Comparison of ENCODE assay signal across 9 cellular contexts in genomic region chr3:39153977-39154299, GRCh38. TPM values are rescaled to one million over a fixed set of nuclear protein-coding genes. Genes with fewer than 3 reads are reported as not detected.
DNase-seq lines count a peak whose midpoint lies in the region; ATAC-seq, FAIRE-seq and TF ChIP-seq lines count a peak whose summit lies in the region.
"Had no signal": no experiment of that assay in that cellular context is flagged by ENCODE, and none has a peak within 500 bp of the region (broad histone marks: within the 10 kb centered on the region; RNA-seq: fewer than 3 reads in every experiment).

No MANE protein-coding gene starts in this region.

- POLR2A ChIA-PET in activated CD4-positive, alpha-beta T cell treated with anti-CD3 and anti-CD28 coated beads for 36 hours (lab: Charles Lee), result interaction anchor here (0.6 kb wide), 1 partner anchor 30 kb away, joined by 3 read pairs; no protein-coding TSS in a partner anchor

- H3K4me1 ChIP-seq in astrocyte (ENCODE audit: insufficient read depth, low read length), result peaks cover 37% of the 10 kb centered on the region
- peaks cover 10 to 44% (median 29%) of the 10 kb centered on the region in 4 donors for H3K4me1 ChIP-seq in liver (ENCODE audit: control insufficient read depth in 4 of 4, insufficient read depth in 4 of 4, low read length in 3 of 4)
- peaks cover 18 to 34% of the 10 kb centered on the region in 2 donors for H3K4me1 ChIP-seq in thoracic aorta (ENCODE audit: control insufficient read depth in 1 of 2, low read depth in 2 of 2)

- no peak for FAIRE-seq in astrocyte (lab: Jason Lieb, UNC)
- no peak for FAIRE-seq in HTR-8/SVneo (lab: Jason Lieb, UNC)

- no peaks in the 10 kb centered on the region for H3K27me3 Mint-ChIP-seq in activated CD4-positive, alpha-beta T cell treated with anti-CD3 and anti-CD28 coated beads for 36 hours
- no peaks in the 10 kb centered on the region for H3K27me3 Mint-ChIP-seq in astrocyte (ENCODE audit: low read depth, unreplicated experiment)

- ATAC-seq in activated CD4-positive, alpha-beta T cell treated with anti-CD3 and anti-CD28 coated beads for 36 hours, result no peak
- ATAC-seq in thoracic aorta (ENCODE audit: insufficient number of reproducible peaks, low FRiP score, low read depth), result no peak

- CTCF ChIA-PET in activated CD4-positive, alpha-beta T cell treated with anti-CD3 and anti-CD28 coated beads for 36 hours (lab: Charles Lee), result no interaction called here

- peaks cover 35% of the 10 kb centered on the region for H4K20me1 ChIP-seq in astrocyte (ENCODE audit: insufficient read depth, low read length)

- H3K4me2 ChIP-seq in astrocyte (ENCODE audit: low read length), result peak overlapping the region; percentile 76

- no peak overlapping the region for H2AFZ ChIP-seq in astrocyte (ENCODE audit: low read depth, low read length)

- H3K4me1 Mint-ChIP-seq in activated CD4-positive, alpha-beta T cell treated with anti-CD3 and anti-CD28 coated beads for 36 hours, result peaks cover 47% of the 10 kb centered on the region
- peaks cover 35% of the 10 kb centered on the region for H3K4me1 Mint-ChIP-seq in astrocyte (ENCODE audit: low read depth, unreplicated experiment)

- 26% methylated on average over 9 of the region's 9 CpGs for WGBS in liver

- H3K9me3 ChIP-seq in astrocyte (ENCODE audit: insufficient read depth, low read depth, low read length) (no peaks in the 10 kb centered on the region), liver (ENCODE audit: control insufficient read depth in 4 of 4, low read length in 3 of 4) (no peaks in the 10 kb centered on the region), thoracic aorta (no peaks in the 10 kb centered on the region)

- H3K27ac Mint-ChIP-seq in activated CD4-positive, alpha-beta T cell treated with anti-CD3 and anti-CD28 coated beads for 36 hours, result peak overlapping the region; percentile 80
- H3K27ac Mint-ChIP-seq in astrocyte (ENCODE audit: unreplicated experiment), result peak overlapping the region; percentile 99

- peaks cover 43% of the 10 kb centered on the region for H3K79me2 ChIP-seq in astrocyte (ENCODE audit: insufficient read depth, low read length)

- peak overlapping the region; percentile 74 for H3K4me3 Mint-ChIP-seq in activated CD4-positive, alpha-beta T cell treated with anti-CD3 and anti-CD28 coated beads for 36 hours
- peak overlapping the region; percentile 95 for H3K4me3 Mint-ChIP-seq in astrocyte (ENCODE audit: unreplicated experiment)

- H3K27ac ChIP-seq in astrocyte (ENCODE audit: low read depth, low read length) (peak overlapping the region; percentile 49), liver (ENCODE audit: low read depth in 1 of 2, low read length in 2 of 2) (peak overlapping the region; percentile 33 to 83), thoracic aorta (peak overlapping the region; percentile 97 to 100)

- H3K9ac ChIP-seq in astrocyte (ENCODE audit: low read length) (peak overlapping the region; percentile 99), liver (ENCODE audit: low read depth in 1 of 2, low read length in 2 of 2) (no peak overlapping the region)

- no peak overlapping the region for H3K4me3 ChIP-seq in astrocyte (ENCODE audit: insufficient read depth, low read depth, low read length)
- peak overlapping the region; percentile 23 to 83 (median 39) for H3K4me3 ChIP-seq in liver (ENCODE audit: low read depth in 1 of 3, low read length in 3 of 3)
- peak overlapping the region; percentile 96 for H3K4me3 ChIP-seq in thoracic aorta

- no peak for DNase-seq in activated CD4-positive, alpha-beta T cell treated with anti-CD3 and anti-CD28 coated beads for 36 hours
- no peak for DNase-seq in activated CD4-positive, alpha-beta T cell treated with anti-CD3 and anti-CD28 coated beads, Interleukin-2, amount 50 U/mL, for 48 hours
- DNase-seq in astrocyte (ENCODE audit: low read depth) (no peak), thoracic aorta (ENCODE audit: low spot score) (no peak), HTR-8/SVneo (ENCODE audit: insufficient read length, low spot score) (no peak), GM03348 (ENCODE audit: low spot score) (no peak), MV-4-11 (lab: John Stamatoyannopoulos, UW) (no peak)

- intact Hi-C loops in activated CD4-positive, alpha-beta T cell treated with anti-CD3 and anti-CD28 coated beads for 36 hours (cut with DNase I, micrococcal nuclease), result no loop called here

- TF ChIP-seq RAD21 in liver (IDR thresholded peaks at IDR 0.05), result no peak

- H3K27me3 ChIP-seq in astrocyte (ENCODE audit: insufficient read depth, low read length), result no peaks in the 10 kb centered on the region
- no peaks in the 10 kb centered on the region for H3K27me3 ChIP-seq in liver (ENCODE audit: control insufficient read depth in 4 of 4, insufficient read depth in 4 of 4, low read length in 3 of 4)
- H3K27me3 ChIP-seq in thoracic aorta (replicated peaks; ENCODE audit: insufficient read depth), result no peaks in the 10 kb centered on the region

- H3K9me3 Mint-ChIP-seq in activated CD4-positive, alpha-beta T cell treated with anti-CD3 and anti-CD28 coated beads for 36 hours (ENCODE audit: low read depth), result no peaks in the 10 kb centered on the region
- peaks cover 3% of the 10 kb centered on the region for H3K9me3 Mint-ChIP-seq in astrocyte (ENCODE audit: unreplicated experiment)

- peaks cover 37% of the 10 kb centered on the region for H3K36me3 Mint-ChIP-seq in activated CD4-positive, alpha-beta T cell treated with anti-CD3 and anti-CD28 coated beads for 36 hours (ENCODE audit: low read depth)
- peaks cover 15% of the 10 kb centered on the region for H3K36me3 Mint-ChIP-seq in astrocyte (ENCODE audit: low read depth, unreplicated experiment)

- no peaks in the 10 kb centered on the region for H3K36me3 ChIP-seq in astrocyte (ENCODE audit: insufficient read depth, low read length)
- H3K36me3 ChIP-seq in liver (ENCODE audit: control insufficient read depth in 4 of 4, insufficient read depth in 3 of 4, low read depth in 1 of 4, low read length in 3 of 4), result peaks cover 0 to 2% (median 0%) of the 10 kb centered on the region in 4 donors
- H3K36me3 ChIP-seq in thoracic aorta, result no peaks in the 10 kb centered on the region

- TF ChIP-seq CTCF in astrocyte (IDR thresholded peaks at IDR 0.05; ENCODE audit: insufficient read depth, low read depth, low read length), result no peak
- TF ChIP-seq CTCF in liver (IDR thresholded peaks at IDR 0.05; ENCODE audit: low read depth, low read length, missing input control), result no peak
- TF ChIP-seq CTCF in thoracic aorta (IDR thresholded peaks at IDR 0.05), result peak; percentile 29

TF ChIP-seq in liver, 16 proteins besides CTCF, POLR2A, EP300 and RAD21 (continues in another document):
- TF ChIP-seq HNF4G (IDR thresholded peaks at IDR 0.05), result no peak
- no peak for TF ChIP-seq HNF4A (conservative IDR thresholded peaks at IDR 0.05)
- TF ChIP-seq FOXA1 (IDR thresholded peaks at IDR 0.05), result no peak
- TF ChIP-seq JUND (IDR thresholded peaks at IDR 0.05), result no peak
- TF ChIP-seq REST (IDR thresholded peaks at IDR 0.05), result no peak

RNA-seq across cellular contexts. Expression of gene CSRNP1, which starts 0.5 kb away (rescaled TPM):
- total RNA-seq in activated CD4-positive, alpha-beta T cell treated with anti-CD3 and anti-CD28 coated beads for 36 hours, result 10 to 100 TPM; 68.3 to 78.5 TPM
- total RNA-seq in astrocyte, result 42.3 and 47.0 TPM in 2 replicates
- total RNA-seq in liver, result 10 to 100 TPM in 1 of 2 donors, 1 to 10 TPM in 1; 4.7 to 19.3 TPM
- polyA plus RNA-seq in liver, result 10 to 100 TPM in 1 of 2 donors, 1 to 10 TPM in 1; 8.7 to 12.8 TPM
- total RNA-seq in thoracic aorta, result 100 to 1,000 TPM in 1 of 2 donors, 10 to 100 TPM in 1; 96.8 to 117 TPM

RNA-seq across cellular contexts. Expression of gene XIRP1, which starts 38.5 kb away (rescaled TPM):
- 1 to 10 TPM; 1.4 to 2.2 TPM for total RNA-seq in activated CD4-positive, alpha-beta T cell treated with anti-CD3 and anti-CD28 coated beads for 36 hours
- total RNA-seq in astrocyte, result 1.1 and 1.5 TPM in 2 replicates
- total RNA-seq in liver, result not detected
- polyA plus RNA-seq in liver, result under 1 TPM in 1 of 2 donors, not detected in 1; 0.01 TPM
- 1 to 10 TPM in 1 of 2 donors, not detected in 1; 2.0 TPM for total RNA-seq in thoracic aorta
- total RNA-seq: pulmonary artery endothelial cell had no signal

RNA-seq across cellular contexts. Expression of gene TTC21A, which starts 46.5 kb away (rescaled TPM):
- total RNA-seq in activated CD4-positive, alpha-beta T cell treated with anti-CD3 and anti-CD28 coated beads for 36 hours, result 1 to 10 TPM; 1.8 to 2.3 TPM
- 3.9 and 4.1 TPM in 2 replicates for total RNA-seq in astrocyte
- total RNA-seq in liver, result 1 to 10 TPM in 1 of 2 donors, under 1 TPM in 1; 0.28 to 3.3 TPM
- 1 to 10 TPM in 1 of 2 donors, under 1 TPM in 1; 0.89 to 2.3 TPM for polyA plus RNA-seq in liver
- total RNA-seq in thoracic aorta, result 10 to 100 TPM in 1 of 2 donors, 1 to 10 TPM in 1; 3.0 to 14.9 TPM

RNA-seq across cellular contexts. Expression of gene GORASP1, which starts 46.5 kb away (rescaled TPM):
- total RNA-seq in activated CD4-positive, alpha-beta T cell treated with anti-CD3 and anti-CD28 coated beads for 36 hours, result 10 to 100 TPM; 23.0 to 23.8 TPM
- total RNA-seq in astrocyte, result 39.5 and 45.6 TPM in 2 replicates
- 10 to 100 TPM; 11.8 to 39.4 TPM for total RNA-seq in liver
- polyA plus RNA-seq in liver, result 10 to 100 TPM; 13.4 to 25.3 TPM
- 10 to 100 TPM; 59.3 to 84.6 TPM for total RNA-seq in thoracic aorta
